ENCODE assay signal across 8 cellular contexts in genomic region chrX:71532753-71533425, GRCh38. TPM values are rescaled to one million over a fixed set of nuclear protein-coding genes. Genes with fewer than 3 reads are reported as not detected.
A peak's percentile ranks its signal among the peaks of the same experiment; 100 is the strongest.
DNase-seq lines count a peak whose midpoint lies in the region; ATAC-seq and TF ChIP-seq lines count a peak whose summit lies in the region.

Gene OGT (plus strand): TSS chrX:71533104. CDS start chrX:71533300, 196 bp downstream.

- no peak within 1 kb of the TSS for H4K91ac ChIP-seq in neuronal stem cell (ENCODE audit: low read depth, low read length, poor library complexity)

- TF ChIP-seq CTCF in HFF-Myc (IDR thresholded peaks at IDR 0.05; ENCODE audit: low read depth, low read length, missing control alignments) (no peak), NB4 (IDR thresholded peaks at IDR 0.05; ENCODE audit: low read depth, low read length) (no peak), gastroesophageal sphincter (IDR thresholded peaks at IDR 0.05) (no peak)

- no peak within 1 kb of the TSS for H4K8ac ChIP-seq in neuronal stem cell (ENCODE audit: low read depth, low read length)

- TF ChIP-seq EP300 in gastroesophageal sphincter (IDR thresholded peaks at IDR 0.05) = no peak

- DNase-seq in GM04503 (ENCODE audit: low read depth) (peak; percentile 78), HFF-Myc (ENCODE audit: extremely low read depth, low read depth) (peak; percentile 89), NB4 (ENCODE audit: low read depth) (peak; percentile 99), SK-N-DZ (ENCODE audit: low spot score) (peak; percentile 96), neuronal stem cell (ENCODE audit: low spot score) (peak; percentile 86)
- DNase-seq in activated naive CD4-positive, alpha-beta T cell treated with anti-CD3 and anti-CD28 coated beads for 36 hours = peak; percentile 96

- H3K9me3 ChIP-seq in gastroesophageal sphincter (no peaks in the 10 kb centered on the region), neuronal stem cell (replicated peaks in 1 of 2; ENCODE audit: control insufficient read depth in 2 of 2, insufficient read depth in 1 of 2, low read depth in 1 of 2, low read length in 2 of 2) (no peaks in the 10 kb centered on the region), subcutaneous abdominal adipose tissue (ENCODE audit: control insufficient read depth in 5 of 5, low read length in 5 of 5) (peaks cover 0 to 6% (median 3%) of the 10 kb centered on the region in 5 donors)

- peak within 1 kb of the TSS; percentile 89 for H3K9ac ChIP-seq in neuronal stem cell (ENCODE audit: low read depth, low read length, poor library complexity)
- peak within 1 kb of the TSS; percentile 77 to 95 (median 90) for H3K9ac ChIP-seq in subcutaneous abdominal adipose tissue (ENCODE audit: low read length in 5 of 5)

- ATAC-seq in gastroesophageal sphincter = peak; percentile 97

- CTCF ChIA-PET in activated naive CD4-positive, alpha-beta T cell treated with anti-CD3 and anti-CD28 coated beads for 36 hours (lab: Charles Lee) = interaction anchor here (0.6 to 1.2 kb wide), 4 partner anchors 9 to 49 kb away, joined by 3 to 4 read pairs (median 4); no protein-coding TSS in a partner anchor

- no peak within 1 kb of the TSS for H3K4ac ChIP-seq in neuronal stem cell (ENCODE audit: low read length)

- H3K23ac ChIP-seq in neuronal stem cell (ENCODE audit: low read depth, low read length, poor library complexity) = no peak within 1 kb of the TSS

- peak within 1 kb of the TSS; percentile 96 for H3K4me3 Mint-ChIP-seq in activated naive CD4-positive, alpha-beta T cell treated with anti-CD3 and anti-CD28 coated beads for 36 hours

- no peak within 1 kb of the TSS for H2BK5ac ChIP-seq in neuronal stem cell (ENCODE audit: low read length)

- H3K36me3 ChIP-seq in gastroesophageal sphincter = no peaks in the 10 kb centered on the region
- peaks cover 3 to 10% of the 10 kb centered on the region in 2 donors for H3K36me3 ChIP-seq in neuronal stem cell (replicated peaks in 1 of 2; ENCODE audit: control insufficient read depth in 2 of 2, insufficient read depth in 2 of 2, low read length in 2 of 2)
- peaks cover 0 to 3% (median 2%) of the 10 kb centered on the region in 5 donors for H3K36me3 ChIP-seq in subcutaneous abdominal adipose tissue (ENCODE audit: control insufficient read depth in 5 of 5, insufficient read depth in 5 of 5, low read length in 5 of 5)

- H3K36me3 Mint-ChIP-seq in activated naive CD4-positive, alpha-beta T cell treated with anti-CD3 and anti-CD28 coated beads for 36 hours (ENCODE audit: low read depth) = peaks cover 39% of the 10 kb centered on the region

- no peaks in the 10 kb centered on the region for H3K27me3 ChIP-seq in gastroesophageal sphincter
- H3K27me3 ChIP-seq in neuronal stem cell (ENCODE audit: control insufficient read depth in 3 of 3, insufficient read depth in 3 of 3, low read depth in 1 of 3, low read length in 3 of 3) = no peaks in the 10 kb centered on the region
- peaks cover 0 to 4% (median 0%) of the 10 kb centered on the region in 5 donors for H3K27me3 ChIP-seq in subcutaneous abdominal adipose tissue (ENCODE audit: control insufficient read depth in 5 of 5, insufficient read depth in 4 of 5, low read length in 5 of 5)

- TF ChIP-seq POLR2A in NB4 (IDR thresholded peaks at IDR 0.05; ENCODE audit: extremely low read depth, insufficient read length) (peak; percentile 69), gastroesophageal sphincter (IDR thresholded peaks at IDR 0.05) (peak in 1 of 2 donors; percentile 55)

- intact Hi-C loops in activated naive CD4-positive, alpha-beta T cell treated with anti-CD3 and anti-CD28 coated beads for 36 hours (cut with micrococcal nuclease) = loop anchor here (1.0 to 5.0 kb wide), 9 partner anchors 8 to 422 kb away; partner anchors contain the start of genes IL2RG, NONO and TAF1

- H3K27me3 Mint-ChIP-seq in activated naive CD4-positive, alpha-beta T cell treated with anti-CD3 and anti-CD28 coated beads for 36 hours (ENCODE audit: low read depth) = no peaks in the 10 kb centered on the region

- H2BK15ac ChIP-seq in neuronal stem cell (ENCODE audit: low read length) = no peak within 1 kb of the TSS

- H2AK5ac ChIP-seq in neuronal stem cell (ENCODE audit: low read depth, low read length) = no peak within 1 kb of the TSS

- H3K27ac ChIP-seq in gastroesophageal sphincter (peak within 1 kb of the TSS; percentile 85 to 99 (median 90)), neuronal stem cell (replicated peaks; ENCODE audit: low read length) (peak within 1 kb of the TSS; percentile 56), subcutaneous abdominal adipose tissue (ENCODE audit: low read depth, low read length) (peak within 1 kb of the TSS; percentile 98)

- no peak within 1 kb of the TSS for H3K14ac ChIP-seq in neuronal stem cell (ENCODE audit: low read length)

- peak within 1 kb of the TSS; percentile 72 for H2AFZ ChIP-seq in neuronal stem cell (ENCODE audit: low read length)

- H3K4me1 Mint-ChIP-seq in activated naive CD4-positive, alpha-beta T cell treated with anti-CD3 and anti-CD28 coated beads for 36 hours (ENCODE audit: low read depth) = peaks cover 30% of the 10 kb centered on the region

- H2BK12ac ChIP-seq in neuronal stem cell (ENCODE audit: low read length) = no peak within 1 kb of the TSS

- H3K4me2 ChIP-seq in neuronal stem cell (ENCODE audit: insufficient read depth, low read length, poor library complexity, severe bottlenecking) = peak within 1 kb of the TSS; percentile 47

- H3K18ac ChIP-seq in neuronal stem cell (ENCODE audit: low read length) = peak within 1 kb of the TSS; percentile 48

- peak within 1 kb of the TSS; percentile 98 for H3K27ac Mint-ChIP-seq in activated naive CD4-positive, alpha-beta T cell treated with anti-CD3 and anti-CD28 coated beads for 36 hours

- no peaks in the 10 kb centered on the region for H3K9me3 Mint-ChIP-seq in activated naive CD4-positive, alpha-beta T cell treated with anti-CD3 and anti-CD28 coated beads for 36 hours

- H3K4me1 ChIP-seq in gastroesophageal sphincter (peaks cover 0 to 16% (median 0%) of the 10 kb centered on the region in 3 donors), neuronal stem cell (ENCODE audit: control insufficient read depth in 2 of 2, insufficient read depth in 1 of 2, low read depth in 1 of 2, low read length in 2 of 2) (no peaks in the 10 kb centered on the region), subcutaneous abdominal adipose tissue (ENCODE audit: control insufficient read depth in 5 of 5, insufficient read depth in 5 of 5, low read length in 5 of 5) (peaks cover 0 to 23% (median 11%) of the 10 kb centered on the region in 5 donors)

- H3K79me1 ChIP-seq in neuronal stem cell (ENCODE audit: low read depth, low read length) = peaks cover 1% of the 10 kb centered on the region

- WGBS in gastroesophageal sphincter (ENCODE audit: low coverage in 1 of 2), 2 donors = 0 to 18% methylated on average over 3 to 7 of the region's 47 CpGs
- WGBS in neuronal stem cell (ENCODE audit: extremely low coverage in 2 of 2, insufficient read length in 2 of 2, insufficient replicate concordance in 1 of 2), 2 donors = no CpG with 5 or more reads among the region's 47 CpGs

- H2BK120ac ChIP-seq in neuronal stem cell (ENCODE audit: low read depth, low read length) = no peak within 1 kb of the TSS

- H3K4me3 ChIP-seq in HFF-Myc (replicated peaks; ENCODE audit: low read depth, low read length) (peak within 1 kb of the TSS; percentile 79), NB4 (ENCODE audit: low read depth, low read length) (peak within 1 kb of the TSS; percentile 99), gastroesophageal sphincter (peak within 1 kb of the TSS; percentile 74 to 95), neuronal stem cell (ENCODE audit: low read length in 2 of 2) (peak within 1 kb of the TSS; percentile 66 to 100), subcutaneous abdominal adipose tissue (ENCODE audit: low read depth in 1 of 5, low read length in 5 of 5) (peak within 1 kb of the TSS; percentile 79 to 98 (median 91))

RNA-seq across cellular contexts. Expression of gene OGT, which starts in this region (rescaled TPM):
- 91.5 and 140 TPM in 2 replicates for polyA plus RNA-seq in SK-N-DZ (2014; cell fraction: cytosol; rRNA removed)
- 435 and 565 TPM in 2 replicates for polyA plus RNA-seq in SK-N-DZ (2014; cell fraction: nucleus; rRNA removed)
- total RNA-seq in activated naive CD4-positive, alpha-beta T cell treated with anti-CD3 and anti-CD28 coated beads for 36 hours = 100 to 1,000 TPM; 307 to 323 TPM
- total RNA-seq in gastroesophageal sphincter = 100 to 1,000 TPM in 2 of 4 donors, 10 to 100 TPM in 2; 49.6 to 156 (median 88.8) TPM
- 80.0 TPM for polyA plus RNA-seq in neuronal stem cell (2013, experiment 1 of 2)
- polyA plus RNA-seq in neuronal stem cell (2013, experiment 2 of 2) = 80.3 TPM

Comparison
In these comparisons a context has a peak if more than half of its experiments do, and no peak if none do; other contexts are left out.
1. Peak in every context shown above with its lines: DNase-seq, ATAC-seq, H3K4me3 ChIP-seq and H3K27ac ChIP-seq.